In the genomic region with DNA sequence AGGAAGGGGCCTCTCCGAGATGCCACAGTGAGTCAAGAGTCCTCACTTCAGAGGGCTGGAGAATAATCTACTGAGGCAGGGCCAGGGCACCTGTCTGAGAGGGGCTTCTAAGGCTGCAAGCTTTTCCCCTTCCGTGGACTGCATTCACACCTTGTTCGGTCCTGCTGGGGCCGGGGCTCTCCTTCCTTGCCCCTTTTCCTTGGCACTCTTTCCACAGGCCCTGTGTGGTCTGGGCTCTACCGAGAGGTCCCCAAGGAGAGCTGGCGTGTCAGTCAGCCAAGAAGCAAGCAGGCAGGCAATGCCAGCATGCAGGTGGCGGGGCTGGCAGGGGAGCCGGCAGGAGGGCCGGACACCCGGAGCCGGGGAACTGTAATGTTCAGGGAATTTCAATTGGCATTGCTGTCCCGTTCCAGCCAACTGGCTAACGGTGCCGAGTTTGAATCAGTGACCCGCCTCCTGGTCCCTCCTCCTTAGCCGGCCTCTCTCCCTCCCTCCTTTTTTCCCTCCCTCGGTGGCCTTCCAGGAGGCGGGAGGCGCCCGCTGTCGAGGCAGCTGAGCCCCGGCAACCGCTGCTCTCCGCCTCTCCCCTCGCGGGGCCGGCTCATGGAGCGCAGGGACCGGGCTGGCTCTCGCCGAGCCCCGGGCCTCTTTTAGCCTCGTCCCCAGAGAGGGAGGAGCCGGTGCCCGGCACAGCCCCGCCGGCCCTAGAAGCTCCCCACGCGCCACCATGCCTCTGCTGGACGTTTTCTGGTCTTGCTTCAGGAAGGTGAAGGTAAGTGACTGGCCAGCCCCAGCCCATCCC, we compare ENCODE assay signal across 8 cellular contexts. TPM values are rescaled to one million over a fixed set of nuclear protein-coding genes. Genes with fewer than 3 reads are reported as not detected.
DNase-seq lines count a peak whose midpoint lies in the region; ATAC-seq, FAIRE-seq and TF ChIP-seq lines count a peak whose summit lies in the region.

A gene with protein sequence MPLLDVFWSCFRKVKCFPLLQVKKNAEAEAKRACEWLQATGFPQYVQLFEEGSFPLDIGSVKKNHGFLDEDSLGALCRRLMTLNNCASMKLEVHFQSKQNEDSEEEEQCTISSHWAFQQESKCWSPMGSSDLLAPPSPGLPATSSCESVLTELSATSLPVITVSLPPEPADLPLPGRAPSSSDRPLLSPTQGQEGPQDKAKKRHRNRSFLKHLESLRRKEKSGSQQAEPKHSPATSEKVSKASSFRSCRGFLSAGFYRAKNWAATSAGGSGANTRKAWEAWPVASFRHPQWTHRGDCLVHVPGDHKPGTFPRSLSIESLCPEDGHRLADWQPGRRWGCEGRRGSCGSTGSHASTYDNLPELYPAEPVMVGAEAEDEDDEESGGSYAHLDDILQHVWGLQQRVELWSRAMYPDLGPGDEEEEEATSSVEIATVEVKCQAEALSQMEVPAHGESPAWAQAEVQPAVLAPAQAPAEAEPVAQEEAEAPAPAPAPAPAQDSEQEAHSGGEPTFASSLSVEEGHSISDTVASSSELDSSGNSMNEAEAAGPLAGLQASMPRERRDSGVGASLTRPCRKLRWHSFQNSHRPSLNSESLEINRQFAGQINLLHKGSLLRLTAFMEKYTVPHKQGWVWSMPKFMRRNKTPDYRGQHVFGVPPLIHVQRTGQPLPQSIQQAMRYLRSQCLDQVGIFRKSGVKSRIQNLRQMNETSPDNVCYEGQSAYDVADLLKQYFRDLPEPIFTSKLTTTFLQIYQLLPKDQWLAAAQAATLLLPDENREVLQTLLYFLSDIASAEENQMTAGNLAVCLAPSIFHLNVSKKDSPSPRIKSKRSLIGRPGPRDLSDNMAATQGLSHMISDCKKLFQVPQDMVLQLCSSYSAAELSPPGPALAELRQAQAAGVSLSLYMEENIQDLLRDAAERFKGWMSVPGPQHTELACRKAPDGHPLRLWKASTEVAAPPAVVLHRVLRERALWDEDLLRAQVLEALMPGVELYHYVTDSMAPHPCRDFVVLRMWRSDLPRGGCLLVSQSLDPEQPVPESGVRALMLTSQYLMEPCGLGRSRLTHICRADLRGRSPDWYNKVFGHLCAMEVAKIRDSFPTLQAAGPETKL (plus strand): TSS at position 511 of the 802 bp plus-strand sequence. CDS start 217 bp downstream, at position 728.

- H3K36me3 ChIP-seq in ascending aorta (no peaks in the 10 kb centered on the region), iPS-15b (ENCODE audit: control insufficient read depth, insufficient read depth, low read length) (no peaks in the 10 kb centered on the region), skeletal muscle tissue (ENCODE audit: control insufficient read depth in 3 of 3, insufficient read depth in 3 of 3, low read length in 3 of 3) (no peaks in the 10 kb centered on the region)

- H3K4me3 ChIP-seq in ascending aorta = peak within 1 kb of the TSS; percentile 37 to 56
- peak within 1 kb of the TSS; percentile 27 for H3K4me3 ChIP-seq in iPS-15b (ENCODE audit: low read depth, low read length)
- H3K4me3 ChIP-seq in skeletal muscle tissue (ENCODE audit: low read length in 3 of 3) = peak within 1 kb of the TSS in 2 of 3 donors; percentile 49 to 51

- TF ChIP-seq CTCF in ascending aorta (IDR thresholded peaks at IDR 0.05) = no peak

- no peak within 1 kb of the TSS for H3K27ac ChIP-seq in ascending aorta
- no peak within 1 kb of the TSS for H3K27ac ChIP-seq in skeletal muscle tissue (ENCODE audit: low read depth, low read length)

- H3K4me1 ChIP-seq in ascending aorta (no peaks in the 10 kb centered on the region), iPS-15b (ENCODE audit: control insufficient read depth, insufficient read depth, low read length) (no peaks in the 10 kb centered on the region), skeletal muscle tissue (ENCODE audit: control insufficient read depth in 3 of 3, insufficient read depth in 3 of 3, low read length in 3 of 3) (peaks cover 0 to 3% (median 0%) of the 10 kb centered on the region in 3 donors)

- H3K9ac ChIP-seq in iPS-15b (ENCODE audit: low read depth, low read length) = no peak within 1 kb of the TSS
- H3K9ac ChIP-seq in skeletal muscle tissue (ENCODE audit: low read depth in 1 of 3, low read length in 3 of 3) = peak within 1 kb of the TSS in 2 of 3 donors; percentile 23 to 25

- H3K9me3 ChIP-seq in ascending aorta = no peaks in the 10 kb centered on the region
- H3K9me3 ChIP-seq in iPS-15b (ENCODE audit: control insufficient read depth, insufficient read depth, low read length) = no peaks in the 10 kb centered on the region
- H3K9me3 ChIP-seq in skeletal muscle tissue (ENCODE audit: control insufficient read depth in 3 of 3, low read length in 3 of 3) = no peaks in the 10 kb centered on the region

- TF ChIP-seq POLR2A in H54 (IDR thresholded peaks at IDR 0.05; ENCODE audit: low read depth, low read length) = peak; percentile 46

- peak; percentile 88 for FAIRE-seq in H54 (lab: Jason Lieb, UNC)

- intact Hi-C loops in ascending aorta (cut with DNase I) = no loop called here

- ATAC-seq in GM21717 (IDR thresholded peaks at IDR 0.05; ENCODE audit: unreplicated experiment) = no peak

- DNase-seq in H54 (ENCODE audit: insufficient read length, low spot score) (peak; percentile 67), ascending aorta (ENCODE audit: low spot score in 2 of 2) (peak in 1 of 2 donors; percentile 72), COR-L47 (lab: John Stamatoyannopoulos, UW) (no peak), COLO668 (lab: John Stamatoyannopoulos, UW; ENCODE audit: unreplicated experiment) (no peak)
- no peak for DNase-seq in activated effector memory CD4-positive, alpha-beta T cell treated with Interleukin-2 at 50 U/mL for 16 hours

- H3K27me3 ChIP-seq in ascending aorta (no peaks in the 10 kb centered on the region), iPS-15b (ENCODE audit: control insufficient read depth, insufficient read depth, low read length) (peaks cover 5% of the 10 kb centered on the region), skeletal muscle tissue (ENCODE audit: control insufficient read depth in 3 of 3, insufficient read depth in 3 of 3, low read length in 3 of 3) (peaks cover 0 to 9% (median 0%) of the 10 kb centered on the region in 3 donors)

RNA-seq across cellular contexts. Expression of the gene that starts here (rescaled TPM):
- total RNA-seq in ascending aorta (16.0 TPM), skeletal muscle tissue (8.9 TPM)
